ENCODE assay signal across 1 cellular context in genomic region chr14:79544671-79545070, GRCh38.
TF ChIP-seq lines count a peak whose summit lies in the region.

No MANE protein-coding gene starts in this region.

TF ChIP-seq in SK-N-SH treated with all-trans-retinoic acid at 6 μM for 48 hours, 23 proteins besides CTCF, POLR2A, EP300 and RAD21 (continued from another document):
- TF ChIP-seq POU6F1 (CRISPR knock-in tag; IDR thresholded peaks at IDR 0.05; ENCODE audit: borderline replicate concordance, low read depth) (no peak), ZFP30 (CRISPR knock-in tag; IDR thresholded peaks at IDR 0.05) (no peak), ZNF565 (CRISPR knock-in tag; conservative IDR thresholded peaks at IDR 0.05; ENCODE audit: low read depth) (no peak), ZC3H10 (CRISPR knock-in tag; IDR thresholded peaks at IDR 0.05) (no peak), CSDC2 (CRISPR knock-in tag; IDR thresholded peaks at IDR 0.05) (no peak), CREB5 (CRISPR knock-in tag; IDR thresholded peaks at IDR 0.05; ENCODE audit: low read depth) (no peak), ARNTL (CRISPR knock-in tag; IDR thresholded peaks at IDR 0.05; ENCODE audit: borderline replicate concordance, low read depth) (no peak)
